Comparison of ENCODE assay signal across 24 cellular contexts in the genomic region with DNA sequence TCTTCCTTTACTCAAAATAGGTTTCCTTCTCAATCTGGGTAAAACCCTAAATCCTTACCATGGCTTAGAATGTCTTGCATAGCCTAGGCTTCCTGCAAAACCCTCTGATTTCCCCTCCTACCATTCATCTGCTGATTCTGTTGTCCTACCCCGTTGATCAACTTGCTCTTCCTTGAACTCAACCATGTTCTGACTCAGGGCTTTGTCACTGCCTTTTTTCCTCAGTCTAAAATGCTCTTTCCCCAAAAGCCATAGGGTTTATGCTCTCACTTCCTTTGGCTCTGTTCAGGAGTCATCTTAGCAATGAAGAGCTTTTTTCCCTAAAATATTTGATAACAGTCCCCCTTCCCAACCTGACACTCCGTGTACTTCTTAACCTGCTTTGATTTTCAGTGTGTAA.
DNase-seq lines count a peak whose midpoint lies in the region; ATAC-seq, FAIRE-seq and TF ChIP-seq lines count a peak whose summit lies in the region.
"Had no signal": no experiment of that assay in that cellular context is flagged by ENCODE, and none has a peak within 500 bp of the region (broad histone marks: within the 10 kb centered on the region; RNA-seq: fewer than 3 reads in every experiment).

No MANE protein-coding gene starts in this region.

- DNase-seq in Caki2 (ENCODE audit: low read depth) (peak; percentile 2), H54 (ENCODE audit: insufficient read length, low spot score) (no peak), HT1080 (ENCODE audit: low read depth) (peak; percentile 57), epithelial cell of esophagus (ENCODE audit: low read depth) (peak; percentile 47), HuH-7 (ENCODE audit: low spot score) (no peak)
- DNase-seq: 8988T; ACHN; AML-193; BE2C; Calu3; CD4-positive, alpha-beta T cell; CD8-positive, alpha-beta memory T cell; DMS53; DMS79 treated with DMSO at 0.1 percent for 48 hours; GF-D8; GOT3; HFFc6 had no signal

- no peak for TF ChIP-seq CTCF in epithelial cell of esophagus (IDR thresholded peaks at IDR 0.05; ENCODE audit: insufficient read depth, low read depth, low read length, missing control alignments)

- no peak overlapping the region for H3K4me3 ChIP-seq in epithelial cell of esophagus (ENCODE audit: low read length)
- H3K4me3 ChIP-seq: A549; BLaER1 treated with 17β-estradiol and CSF1 and Interleukin-3, amounts not matched to agents 10 nM and 100 nM; GM12878; HAP-1 had no signal

- TF ChIP-seq POLR2A in H54 (IDR thresholded peaks at IDR 0.05; ENCODE audit: low read depth, low read length), result no peak

- peak; percentile 38 for FAIRE-seq in H54 (lab: Jason Lieb, UNC)
- FAIRE-seq: A549, GM12878, GM19239 had no signal

- ATAC-seq in HG03175 (IDR thresholded peaks at IDR 0.05; ENCODE audit: unreplicated experiment), result no peak
- no peak for ATAC-seq in HG03095 (IDR thresholded peaks at IDR 0.05; ENCODE audit: unreplicated experiment)
- ATAC-seq: A549, GM12878 had no signal

- in situ Hi-C loops in Caki2 (cut with HindIII; ENCODE audit: low pct_unique_long_range_greater_than_20kb, low sequenced_read_pairs), result no loop called here

Comparison
In these comparisons a context has a peak if more than half of its experiments do, and no peak if none do; other contexts are left out.
1. DNase-seq: peak in Caki2 (single experiment), HT1080 (single experiment) and epithelial cell of esophagus (single experiment); none in H54 (single experiment) and HuH-7 (single experiment).